8 cellular contexts compared by ENCODE assay signal in genomic region chrX:49053223-49054072, GRCh38. TPM values are rescaled to one million over a fixed set of nuclear protein-coding genes. Genes with fewer than 3 reads are reported as not detected.
DNase-seq lines count a peak whose midpoint lies in the region; ATAC-seq and TF ChIP-seq lines count a peak whose summit lies in the region.

No MANE protein-coding gene starts in this region.

- WGBS in urinary bladder = under 1% methylated on average over 56 of the region's 79 CpGs

- peak overlapping the region; percentile 70 for H3K9ac ChIP-seq in PC-3 (ENCODE audit: low read length)
- peak overlapping the region; percentile 14 for H3K9ac ChIP-seq in parathyroid adenoma

- peak overlapping the region; percentile 93 for H3K27ac Mint-ChIP-seq in Caco-2 (ENCODE audit: unreplicated experiment)
- H3K27ac Mint-ChIP-seq in glutamatergic neuron (ENCODE audit: unreplicated experiment) = peak overlapping the region; percentile 82

- peaks cover 24% of the 10 kb centered on the region for H3K4me1 Mint-ChIP-seq in Caco-2 (ENCODE audit: low read depth, unreplicated experiment)
- H3K4me1 Mint-ChIP-seq in glutamatergic neuron (ENCODE audit: low read depth, unreplicated experiment) = peaks cover 2% of the 10 kb centered on the region

- H3K36me3 Mint-ChIP-seq in Caco-2 (ENCODE audit: insufficient read depth, unreplicated experiment) = peaks cover 5% of the 10 kb centered on the region
- H3K36me3 Mint-ChIP-seq in glutamatergic neuron (ENCODE audit: unreplicated experiment) = no peaks in the 10 kb centered on the region

- no peaks in the 10 kb centered on the region; the same call in 1 of the 2 replicates for H3K9me2 ChIP-seq in PC-3 (replicated peaks; ENCODE audit: low read length)

- H3K79me2 ChIP-seq in PC-3 (ENCODE audit: low read length) (no peaks in the 10 kb centered on the region), parathyroid adenoma (no peaks in the 10 kb centered on the region)

- intact Hi-C loops in Caco-2 (cut with micrococcal nuclease; ENCODE audit: unreplicated experiment) (no loop called here), PC-3 (cut with micrococcal nuclease) (no loop called here)

- H3K9me3 ChIP-seq in Caco-2 (no peaks in the 10 kb centered on the region), PC-3 (ENCODE audit: low read length) (no peaks in the 10 kb centered on the region), parathyroid adenoma (ENCODE audit: control insufficient read depth, low read length) (no peaks in the 10 kb centered on the region)

- H3F3A ChIP-seq in PC-3 (ENCODE audit: low read length, unreplicated experiment) = no peaks in the 10 kb centered on the region

- H3K4me3 ChIP-seq in Caco-2 (ENCODE audit: low read depth, low read length) = peak overlapping the region; percentile 69
- peak overlapping the region; percentile 70 for H3K4me3 ChIP-seq in PC-3 (ENCODE audit: low read length)
- H3K4me3 ChIP-seq in parathyroid adenoma (ENCODE audit: low read depth, low read length) = peak overlapping the region; percentile 57
- H3K4me3 ChIP-seq in urinary bladder (ENCODE audit: low read depth, low read length) = peak overlapping the region; percentile 86

- ATAC-seq in HG02642 (IDR thresholded peaks at IDR 0.05; ENCODE audit: poor library complexity, unreplicated experiment) (peak; percentile 59), PC-3 (peak; percentile 72), GM18861 (IDR thresholded peaks at IDR 0.05; ENCODE audit: unreplicated experiment) (no peak)

- H3K4me1 ChIP-seq in Caco-2 (no peaks in the 10 kb centered on the region), PC-3 (ENCODE audit: insufficient read depth, low read length) (no peaks in the 10 kb centered on the region), parathyroid adenoma (no peaks in the 10 kb centered on the region), urinary bladder (ENCODE audit: insufficient read depth) (peaks cover 4% of the 10 kb centered on the region)

- H3K27ac ChIP-seq in PC-3 (ENCODE audit: low read length) (no peak overlapping the region), parathyroid adenoma (peak overlapping the region; percentile 75), urinary bladder (ENCODE audit: low read depth) (peak overlapping the region; percentile 89)

- no peaks in the 10 kb centered on the region for H4K20me1 ChIP-seq in PC-3 (ENCODE audit: low read length)

- H3K4me2 ChIP-seq in PC-3 (ENCODE audit: low read length) (peak overlapping the region; percentile 81), parathyroid adenoma (ENCODE audit: low read length) (peak overlapping the region; percentile 68)

- peak overlapping the region; percentile 78 for H2AFZ ChIP-seq in PC-3 (ENCODE audit: low read length)
- peak overlapping the region; percentile 91 for H2AFZ ChIP-seq in parathyroid adenoma

- CTCF ChIA-PET in Caco-2 (lab: Charles Lee) = interaction anchor here (0.9 kb wide), 1 partner anchor 14 kb away, joined by 6 read pairs; no protein-coding TSS in a partner anchor
- CTCF ChIA-PET in PC-3 (lab: Charles Lee) = no interaction called here

- peak overlapping the region; percentile 86 for H3K4me3 Mint-ChIP-seq in Caco-2 (ENCODE audit: unreplicated experiment)
- H3K4me3 Mint-ChIP-seq in glutamatergic neuron (ENCODE audit: unreplicated experiment) = peak overlapping the region; percentile 98

- H3K27me3 Mint-ChIP-seq in Caco-2 (ENCODE audit: insufficient read depth, unreplicated experiment) (no peaks in the 10 kb centered on the region), glutamatergic neuron (ENCODE audit: unreplicated experiment) (peaks cover 6% of the 10 kb centered on the region)

- BruUV-seq in Caco-2 (replicated peaks; lab: Mats Ljungman, UMichigan) = no TSS peak
- BruUV-seq in PC-3 (replicated peaks; lab: Mats Ljungman, UMichigan) = no TSS peak

- no peaks in the 10 kb centered on the region for H3K9me3 Mint-ChIP-seq in Caco-2 (ENCODE audit: unreplicated experiment)
- H3K9me3 Mint-ChIP-seq in glutamatergic neuron (ENCODE audit: unreplicated experiment) = peaks cover 13% of the 10 kb centered on the region

- DNase-seq in Caco-2 (peak; percentile 73 to 80), PC-3 (peak; percentile 58), glutamatergic neuron (peak; percentile 82)
- DNase-seq in activated gamma-delta T cell treated with anti-CD3 and anti-CD28 coated beads, Interleukin-2, amount 50 U/mL, for 16 hours (ENCODE audit: low read depth) = peak; percentile 32

- H3K36me3 ChIP-seq in Caco-2 (ENCODE audit: control insufficient read depth, insufficient read depth, low read length) (no peaks in the 10 kb centered on the region), PC-3 (ENCODE audit: low read depth, low read length) (no peaks in the 10 kb centered on the region), parathyroid adenoma (ENCODE audit: control insufficient read depth, insufficient read depth, low read length) (no peaks in the 10 kb centered on the region), urinary bladder (ENCODE audit: insufficient read depth) (no peaks in the 10 kb centered on the region)

- POLR2A ChIA-PET in Caco-2 (lab: Charles Lee) = interaction anchor here (0.6 to 1.0 kb wide), 3 partner anchors 10 to 19 kb away, joined by 3 to 4 read pairs (median 3); no protein-coding TSS in a partner anchor
- POLR2A ChIA-PET in PC-3 (lab: Charles Lee; ENCODE audit: unreplicated experiment) = no interaction called here

- H3K27me3 ChIP-seq in Caco-2 (replicated peaks; ENCODE audit: control insufficient read depth, insufficient read depth, low read length) = no peaks in the 10 kb centered on the region
- no peaks in the 10 kb centered on the region for H3K27me3 ChIP-seq in PC-3 (ENCODE audit: low read length)
- no peaks in the 10 kb centered on the region for H3K27me3 ChIP-seq in parathyroid adenoma (ENCODE audit: control insufficient read depth, insufficient read depth, low read length)

- no peak for TF ChIP-seq CTCF in Caco-2 (IDR thresholded peaks at IDR 0.05; ENCODE audit: insufficient read depth in 1 of 2, low read depth in 1 of 2, low read length in 1 of 2, severe bottlenecking in 1 of 2, unreplicated experiment in 1 of 2)
- no peak for TF ChIP-seq CTCF in PC-3 (conservative IDR thresholded peaks at IDR 0.05; ENCODE audit: low read depth, low read length)
- no peak for TF ChIP-seq CTCF in glutamatergic neuron (IDR thresholded peaks at IDR 0.05; ENCODE audit: partially characterized antibody, unreplicated experiment)
- TF ChIP-seq CTCF in parathyroid adenoma (IDR thresholded peaks at IDR 0.05) = no peak

RNA-seq across cellular contexts. Expression of gene CCDC120, which starts 5.4 kb away (rescaled TPM):
- 16.7 and 17.6 TPM in 2 replicates for total RNA-seq in Caco-2 (2022)
- 5.3 and 7.1 TPM in 2 replicates for total RNA-seq in PC-3 (2014; rRNA removed)
- 17.6 TPM for total RNA-seq in glutamatergic neuron (ENCODE audit: unreplicated experiment)
- total RNA-seq in urinary bladder = 2.7 TPM
- polyA plus RNA-seq in urinary bladder = 4.5 TPM

RNA-seq across cellular contexts. Expression of gene TFE3, which starts 10.3 kb away (rescaled TPM):
- total RNA-seq in Caco-2 (2022) (28.1 and 32.0 TPM in 2 replicates), PC-3 (2014; rRNA removed) (46.9 and 56.9 TPM in 2 replicates), glutamatergic neuron (ENCODE audit: unreplicated experiment) (39.8 TPM), urinary bladder (11.7 TPM)
- polyA plus RNA-seq in urinary bladder = 63.5 TPM

RNA-seq across cellular contexts. Expression of gene PRAF2, which starts 20.4 kb away (rescaled TPM):
- total RNA-seq in Caco-2 (2022) (3.2 and 5.4 TPM in 2 replicates), PC-3 (2014; rRNA removed) (0.07 and 0.69 TPM in 2 replicates), glutamatergic neuron (ENCODE audit: unreplicated experiment) (41.5 TPM), urinary bladder (4.3 TPM)
- polyA plus RNA-seq in urinary bladder = 44.0 TPM

RNA-seq across cellular contexts. Expression of gene WDR45, which starts 26.2 kb away (rescaled TPM):
- total RNA-seq in Caco-2 (2022) = 26.7 and 28.6 TPM in 2 replicates
- total RNA-seq in PC-3 (2014; rRNA removed) = 27.2 and 34.8 TPM in 2 replicates
- 66.4 TPM for total RNA-seq in glutamatergic neuron (ENCODE audit: unreplicated experiment)
- 36.3 TPM for total RNA-seq in urinary bladder
- 77.5 TPM for polyA plus RNA-seq in urinary bladder

RNA-seq across cellular contexts. Expression of gene GRIPAP1, which starts 51.4 kb away (rescaled TPM):
- total RNA-seq in Caco-2 (2022) (43.1 and 43.6 TPM in 2 replicates), PC-3 (2014; rRNA removed) (31.1 and 44.3 TPM in 2 replicates), glutamatergic neuron (ENCODE audit: unreplicated experiment) (129 TPM), urinary bladder (16.1 TPM)
- 27.9 TPM for polyA plus RNA-seq in urinary bladder

Comparison
In these comparisons a context has a peak if more than half of its experiments do, and no peak if none do; other contexts are left out.
1. DNase-seq: peak in every context shown above with its lines; median percentile 82 in glutamatergic neuron; 76 in Caco-2; 58 in PC-3; 32 in activated gamma-delta T cell treated with anti-CD3 and anti-CD28 coated beads, Interleukin-2, amount 50 U/mL, for 16 hours.